Comparison of ENCODE assay signal across 27 cellular contexts in the genomic region with DNA sequence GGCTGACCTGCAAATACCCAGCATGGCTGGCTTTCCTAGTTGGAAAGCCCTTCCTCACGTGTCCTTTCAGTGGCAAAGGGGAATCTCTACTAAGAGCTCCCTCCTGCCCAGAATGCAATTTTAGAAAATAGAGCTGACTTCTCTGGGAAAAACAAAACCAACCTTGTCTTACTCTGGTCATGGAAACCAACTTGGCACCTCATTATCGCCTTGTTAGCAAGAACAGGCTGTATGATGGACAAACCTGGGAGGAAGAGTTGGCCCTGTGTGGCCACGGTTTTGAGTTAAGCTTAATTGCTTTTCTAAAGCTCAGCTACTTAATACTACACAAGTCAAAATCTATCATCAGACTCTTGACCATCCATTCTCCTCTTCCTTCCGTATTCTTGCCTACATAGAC.
"Had no signal": no experiment of that assay in that cellular context is flagged by ENCODE, and none has a peak within 500 bp of the region (broad histone marks: within the 10 kb centered on the region; RNA-seq: fewer than 3 reads in every experiment).

No MANE protein-coding gene starts in this region.

- H3K36me3 ChIP-seq: adrenal gland, breast epithelium, SJCRH30, WERI-Rb-1 had no signal

- H3K9ac ChIP-seq: SK-N-SH had no signal

- H3K4me3 Mint-ChIP-seq: activated CD4-positive, alpha-beta T cell treated with anti-CD3 and anti-CD28 coated beads for 36 hours; activated CD8-positive, alpha-beta T cell treated with anti-CD3 and anti-CD28 coated beads for 36 hours; activated naive CD4-positive, alpha-beta T cell treated with anti-CD3 and anti-CD28 coated beads, Interleukin-2, amount 10 ng/mL, durations not matched to agents 7 days and 5 days; activated naive CD8-positive, alpha-beta T cell treated with anti-CD3 and anti-CD28 coated beads, Interleukin-2, amount 10 ng/mL, durations not matched to agents 7 days and 5 days had no signal

- DNase-seq: activated CD4-positive, alpha-beta T cell treated with anti-CD3 and anti-CD28 coated beads for 36 hours; activated CD4-positive, alpha-beta T cell treated with anti-CD3 and anti-CD28 coated beads, Interleukin-2, amount 50 U/mL, for 1 hour; activated CD8-positive, alpha-beta memory T cell treated with anti-CD3 and anti-CD28 coated beads, Interleukin-2, amount 50 U/mL, for 4 hours; activated CD8-positive, alpha-beta T cell treated with anti-CD3 and anti-CD28 coated beads for 36 hours; activated gamma-delta T cell treated with Interleukin-2 at 50 U/mL for 16 hours; activated naive CD4-positive, alpha-beta T cell treated with anti-CD3 and anti-CD28 coated beads, Interleukin-2, amount 10 ng/mL, durations not matched to agents 7 days and 5 days; activated naive CD8-positive, alpha-beta T cell treated with anti-CD3 and anti-CD28 coated beads, Interleukin-2, amount 10 ng/mL, durations not matched to agents 7 days and 5 days; activated T-cell treated with anti-CD3 and anti-CD28 coated beads, Interleukin-2, amount 50 U/mL, for 72 hours; adrenal gland; aorta; IMR-90; KG1; NCI-H1048; NCI-H146; NCI-H187 treated with DMSO at 0.1 percent for 48 hours; NCI-H2081 treated with DMSO at 0.1 percent for 48 hours; NCI-H2171 treated with DMSO at 0.1 percent for 48 hours; NCI-H226; NCI-H510A; NCI-H526 treated with DMSO at 0.1 percent for 48 hours; NCI-H82; SJCRH30; SK-N-SH; T-helper 1 cell; WERI-Rb-1 had no signal

- H3K36me3 Mint-ChIP-seq: activated naive CD4-positive, alpha-beta T cell treated with anti-CD3 and anti-CD28 coated beads, Interleukin-2, amount 10 ng/mL, durations not matched to agents 7 days and 5 days; activated naive CD8-positive, alpha-beta T cell treated with anti-CD3 and anti-CD28 coated beads, Interleukin-2, amount 10 ng/mL, durations not matched to agents 7 days and 5 days had no signal

- H3K4me1 ChIP-seq: adrenal gland, breast epithelium had no signal

- H3K27ac Mint-ChIP-seq: activated CD4-positive, alpha-beta T cell treated with anti-CD3 and anti-CD28 coated beads for 36 hours; activated CD8-positive, alpha-beta T cell treated with anti-CD3 and anti-CD28 coated beads for 36 hours; activated naive CD4-positive, alpha-beta T cell treated with anti-CD3 and anti-CD28 coated beads, Interleukin-2, amount 10 ng/mL, durations not matched to agents 7 days and 5 days; activated naive CD8-positive, alpha-beta T cell treated with anti-CD3 and anti-CD28 coated beads, Interleukin-2, amount 10 ng/mL, durations not matched to agents 7 days and 5 days; activated T-cell treated with anti-CD3 and anti-CD28 coated beads, Interleukin-2, amount 50 U/mL, for 72 hours; activated T-helper 2 cell treated with anti-CD3 and anti-CD28 coated beads, Interferon-gamma antibody, Interleukin-2, Interleukin-4, amounts not matched to agents 10 μg/mL and 5 μg/mL and 100 μg/mL, durations not matched to agents 14 hours and 24 hours and 36 hours had no signal

- H3K27ac ChIP-seq: adrenal gland, breast epithelium, SJCRH30, WERI-Rb-1 had no signal

- ATAC-seq: activated CD4-positive, alpha-beta T cell treated with anti-CD3 and anti-CD28 coated beads for 36 hours; activated CD8-positive, alpha-beta T cell treated with anti-CD3 and anti-CD28 coated beads for 36 hours; activated T-cell treated with anti-CD3 and anti-CD28 coated beads, Interleukin-2, amount 50 U/mL, for 72 hours had no signal

- H3K27me3 ChIP-seq: adrenal gland, breast epithelium, SJCRH30 had no signal

- H3K27me3 Mint-ChIP-seq: activated CD4-positive, alpha-beta T cell treated with anti-CD3 and anti-CD28 coated beads for 36 hours; activated CD8-positive, alpha-beta T cell treated with anti-CD3 and anti-CD28 coated beads for 36 hours; activated naive CD4-positive, alpha-beta T cell treated with anti-CD3 and anti-CD28 coated beads, Interleukin-2, amount 10 ng/mL, durations not matched to agents 7 days and 5 days; activated naive CD8-positive, alpha-beta T cell treated with anti-CD3 and anti-CD28 coated beads, Interleukin-2, amount 10 ng/mL, durations not matched to agents 7 days and 5 days had no signal

- H3K4me3 ChIP-seq: adrenal gland, breast epithelium, SJCRH30 had no signal

- H3K9me3 ChIP-seq: adrenal gland, breast epithelium, SJCRH30, SK-N-SH had no signal
